15 cellular contexts compared by ENCODE assay signal in genomic region chr4:163748474-163748873, GRCh38.
DNase-seq lines count a peak whose midpoint lies in the region; ATAC-seq and TF ChIP-seq lines count a peak whose summit lies in the region.
"Had no signal": no experiment of that assay in that cellular context is flagged by ENCODE, and none has a peak within 500 bp of the region (broad histone marks: within the 10 kb centered on the region; RNA-seq: fewer than 3 reads in every experiment).

No MANE protein-coding gene starts in this region.

- H4K91ac ChIP-seq in IMR-90 (ENCODE audit: insufficient read depth, low read depth, low read length) = no peak overlapping the region

- no peaks in the 10 kb centered on the region for H3K9me3 Mint-ChIP-seq in activated naive CD8-positive, alpha-beta T cell treated with anti-CD3 and anti-CD28 coated beads, Interleukin-2, amount 50 U/mL, for 24 hours
- H3K9me3 Mint-ChIP-seq: activated naive CD8-positive, alpha-beta T cell treated with anti-CD3 and anti-CD28 coated beads, Interleukin-2, amount 10 ng/mL, durations not matched to agents 7 days and 5 days had no signal

- H3K4me2 ChIP-seq in IMR-90 (ENCODE audit: low read depth, low read length) = no peak overlapping the region

- no peak overlapping the region for H2AK5ac ChIP-seq in IMR-90 (ENCODE audit: low read depth, low read length)

- intact Hi-C loops in IMR-90 (cut with micrococcal nuclease) = no loop called here

- no peak overlapping the region for H4K5ac ChIP-seq in IMR-90 (ENCODE audit: low read depth, low read length)

- peaks cover 4% of the 10 kb centered on the region for H3K27me3 Mint-ChIP-seq in activated naive CD8-positive, alpha-beta T cell treated with anti-CD3 and anti-CD28 coated beads, Interleukin-2, amount 50 U/mL, for 24 hours
- H3K27me3 Mint-ChIP-seq: activated naive CD8-positive, alpha-beta T cell treated with anti-CD3 and anti-CD28 coated beads, Interleukin-2, amount 10 ng/mL, durations not matched to agents 7 days and 5 days; naive B cell had no signal

- no peak overlapping the region for H3K14ac ChIP-seq in IMR-90 (replicated peaks; ENCODE audit: low read depth, low read length)

- H3K56ac ChIP-seq in IMR-90 (ENCODE audit: extremely low read depth, insufficient read depth, low read length) = no peak overlapping the region

- no peak overlapping the region for H3K18ac ChIP-seq in IMR-90 (ENCODE audit: low read depth, low read length)

- H3K23ac ChIP-seq in IMR-90 (ENCODE audit: low read depth, low read length) = no peak overlapping the region

- no TSS peak for BruUV-seq in IMR-90 (replicated peaks; lab: Mats Ljungman, UMichigan)

- no peaks in the 10 kb centered on the region for H3K36me3 ChIP-seq in IMR-90 (ENCODE audit: control insufficient read depth, insufficient read depth, low read length)
- H3K36me3 ChIP-seq: right lobe of liver had no signal

- dilution Hi-C loops in IMR-90 (cut with HindIII; ENCODE audit: low sequenced_read_pairs, unreplicated experiment) = no loop called here

- TF ChIP-seq CTCF in IMR-90 (conservative IDR thresholded peaks at IDR 0.05; ENCODE audit: low read depth, low read length) (no peak), choroid plexus epithelial cell (conservative IDR thresholded peaks at IDR 0.05; ENCODE audit: low read depth, low read length) (no peak)

- TF ChIP-seq POLR2A in IMR-90 (IDR thresholded peaks at IDR 0.05; ENCODE audit: low read depth, low read length) = no peak

- H2BK120ac ChIP-seq in IMR-90 (ENCODE audit: low read depth, low read length) = no peak overlapping the region

- no peak for ATAC-seq in IMR-90 (ENCODE audit: low read depth)
- no peak for ATAC-seq in activated naive CD8-positive, alpha-beta T cell treated with anti-CD3 and anti-CD28 coated beads, Interleukin-2, amount 50 U/mL, for 24 hours
- ATAC-seq: right lobe of liver had no signal

- no peaks in the 10 kb centered on the region for H3K4me1 Mint-ChIP-seq in activated naive CD8-positive, alpha-beta T cell treated with anti-CD3 and anti-CD28 coated beads, Interleukin-2, amount 50 U/mL, for 24 hours
- H3K4me1 Mint-ChIP-seq: H9 had no signal

- H3K4me3 Mint-ChIP-seq in activated naive CD8-positive, alpha-beta T cell treated with anti-CD3 and anti-CD28 coated beads, Interleukin-2, amount 50 U/mL, for 24 hours = no peak overlapping the region
- H3K4me3 Mint-ChIP-seq: activated naive CD8-positive, alpha-beta T cell treated with anti-CD3 and anti-CD28 coated beads, Interleukin-2, amount 10 ng/mL, durations not matched to agents 7 days and 5 days; H9; naive B cell had no signal

- in situ Hi-C loops in Caki2 (cut with HindIII; ENCODE audit: low pct_unique_long_range_greater_than_20kb, low sequenced_read_pairs) (no loop called here), IMR-90 (cut with MboI; ENCODE audit: low sequenced_read_pairs) (no loop called here)

- H3K36me3 Mint-ChIP-seq in activated naive CD8-positive, alpha-beta T cell treated with anti-CD3 and anti-CD28 coated beads, Interleukin-2, amount 50 U/mL, for 24 hours (ENCODE audit: low read depth) = no peaks in the 10 kb centered on the region
- H3K36me3 Mint-ChIP-seq: activated naive CD8-positive, alpha-beta T cell treated with anti-CD3 and anti-CD28 coated beads, Interleukin-2, amount 10 ng/mL, durations not matched to agents 7 days and 5 days; naive B cell had no signal

- H3K4me1 ChIP-seq in IMR-90 (ENCODE audit: control insufficient read depth, insufficient read depth, low read length) = no peaks in the 10 kb centered on the region
- H3K4me1 ChIP-seq: right lobe of liver had no signal

- no peaks in the 10 kb centered on the region for H4K20me1 ChIP-seq in IMR-90 (ENCODE audit: insufficient read depth, low read length)

- TF ChIP-seq RAD21 in IMR-90 (IDR thresholded peaks at IDR 0.05; ENCODE audit: low read length) = no peak

- H2AK9ac ChIP-seq in IMR-90 (replicated peaks; ENCODE audit: low read depth, low read length, poor library complexity) = no peak overlapping the region

- no peaks in the 10 kb centered on the region for H3K9me1 ChIP-seq in IMR-90 (ENCODE audit: insufficient read depth, low read length)

- DNase-seq in Caki2 (ENCODE audit: low read depth) (peak; percentile 13), IMR-90 (peak; percentile 25), NCI-H69 (lab: John Stamatoyannopoulos, UW) (peak; percentile 90), choroid plexus epithelial cell (ENCODE audit: low read depth) (peak; percentile 21), NOMO-1 treated with dmso at 0.1 percent for 144 hours (lab: John Stamatoyannopoulos, UW; ENCODE audit: unreplicated experiment) (no peak), HuH-7 (ENCODE audit: low spot score) (no peak), T-helper 2 cell (no peak)
- no peak for DNase-seq in activated naive CD8-positive, alpha-beta T cell treated with anti-CD3 and anti-CD28 coated beads, Interleukin-2, amount 50 U/mL, for 24 hours
- DNase-seq: activated naive CD8-positive, alpha-beta T cell treated with anti-CD3 and anti-CD28 coated beads, Interleukin-2, amount 10 ng/mL, durations not matched to agents 7 days and 5 days; H9; kidney glomerular epithelial cell; naive B cell; OCI-M1; right lobe of liver had no signal

- H3K79me1 ChIP-seq in IMR-90 (ENCODE audit: low read depth in 1 of 2, low read length in 2 of 2) = no peaks in the 10 kb centered on the region

- H3K27ac Mint-ChIP-seq in activated naive CD8-positive, alpha-beta T cell treated with anti-CD3 and anti-CD28 coated beads, Interleukin-2, amount 50 U/mL, for 24 hours = no peak overlapping the region
- H3K27ac Mint-ChIP-seq: activated naive CD8-positive, alpha-beta T cell treated with anti-CD3 and anti-CD28 coated beads, Interleukin-2, amount 10 ng/mL, durations not matched to agents 7 days and 5 days; H9; naive B cell had no signal

- no peaks in the 10 kb centered on the region for H3K27me3 ChIP-seq in IMR-90 (ENCODE audit: control insufficient read depth, insufficient read depth, low read length)
- H3K27me3 ChIP-seq: right lobe of liver had no signal

- H2AFZ ChIP-seq in IMR-90 (replicated peaks; ENCODE audit: low read length, poor library complexity) = no peak overlapping the region

- H3K27ac ChIP-seq in IMR-90 (ENCODE audit: insufficient read depth, low read length) = no peak overlapping the region
- H3K27ac ChIP-seq: C4-2B, right lobe of liver had no signal

- POLR2A ChIA-PET in IMR-90 (lab: Charles Lee; ENCODE audit: unreplicated experiment) = no interaction called here

- no peak overlapping the region for H3K9ac ChIP-seq in IMR-90 (ENCODE audit: low read depth, low read length)

- no peak overlapping the region for H2BK5ac ChIP-seq in IMR-90 (ENCODE audit: low read depth, low read length, poor library complexity, severe bottlenecking)

- no peak overlapping the region for H3K4ac ChIP-seq in IMR-90 (ENCODE audit: low read depth, low read length)

- H3K4me3 ChIP-seq in IMR-90 (ENCODE audit: insufficient read depth, low read depth, low read length) (no peak overlapping the region), choroid plexus epithelial cell (ENCODE audit: low read depth, low read length) (no peak overlapping the region)
- H3K4me3 ChIP-seq: right lobe of liver had no signal

- WGBS in IMR-90 (ENCODE audit: extremely low coverage in 2 of 2, insufficient read length in 1 of 2), 2 experiments = no CpG with 5 or more reads among the region's 2 CpGs

- H2BK20ac ChIP-seq in IMR-90 (ENCODE audit: low read depth, low read length) = no peak overlapping the region

- no peak overlapping the region for H2BK15ac ChIP-seq in IMR-90 (ENCODE audit: low read depth, low read length)

- H4K8ac ChIP-seq in IMR-90 (ENCODE audit: low read depth in 2 of 2, low read length in 2 of 2) = no peak overlapping the region

- no peaks in the 10 kb centered on the region for H3K9me3 ChIP-seq in IMR-90 (ENCODE audit: control insufficient read depth, insufficient read depth, low read length)
- H3K9me3 ChIP-seq: right lobe of liver had no signal

- CTCF ChIA-PET in IMR-90 (lab: Yijun Ruan, JAX) = interaction anchor here (0.6 to 1.4 kb wide), 2 partner anchors 65 to 200 kb away, joined by 5 to 6 read pairs; no protein-coding TSS in a partner anchor

TF ChIP-seq in IMR-90, 13 proteins besides CTCF, POLR2A, EP300 and RAD21:
- TF ChIP-seq FOS (IDR thresholded peaks at IDR 0.05; ENCODE audit: low read depth, low read length) (no peak), RFX5 (IDR thresholded peaks at IDR 0.05; ENCODE audit: low read depth, low read length) (no peak), USF2 (IDR thresholded peaks at IDR 0.05; ENCODE audit: low read depth, low read length) (no peak), CEBPB (IDR thresholded peaks at IDR 0.05; ENCODE audit: low read depth, low read length) (no peak), MXI1 (IDR thresholded peaks at IDR 0.05; ENCODE audit: borderline replicate concordance, low read depth, low read length) (no peak), BHLHE40 (IDR thresholded peaks at IDR 0.05; ENCODE audit: low read depth, low read length) (no peak), MAZ (IDR thresholded peaks at IDR 0.05; ENCODE audit: borderline replicate concordance, low read depth, low read length) (no peak), NFE2L2 (IDR thresholded peaks at IDR 0.05; ENCODE audit: low read depth, low read length) (no peak), ELK1 (IDR thresholded peaks at IDR 0.05; ENCODE audit: borderline replicate concordance, low read depth, low read length) (no peak), MAFK (IDR thresholded peaks at IDR 0.05; ENCODE audit: low read depth, low read length) (no peak), RCOR1 (IDR thresholded peaks at IDR 0.05; ENCODE audit: insufficient replicate concordance, low read length) (no peak), SMC3 (IDR thresholded peaks at IDR 0.05; ENCODE audit: low read depth, low read length) (no peak), CHD1 (IDR thresholded peaks at IDR 0.05; ENCODE audit: low read depth, low read length) (no peak)

Comparison
In these comparisons a context has a peak if more than half of its experiments do, and no peak if none do; other contexts are left out.
1. DNase-seq: peak in Caki2 (single experiment), IMR-90 (single experiment), NCI-H69 (single experiment) and choroid plexus epithelial cell (single experiment); none in activated naive CD8-positive, alpha-beta T cell treated with anti-CD3 and anti-CD28 coated beads, Interleukin-2, amount 50 U/mL, for 24 hours (single experiment), NOMO-1 treated with dmso at 0.1 percent for 144 hours (single experiment), HuH-7 (single experiment) and T-helper 2 cell (0 of 5).